Comparison of ENCODE assay signal across 8 cellular contexts in genomic region chr5:108381955-108382783, GRCh38. TPM values are rescaled to one million over a fixed set of nuclear protein-coding genes. Genes with fewer than 3 reads are reported as not detected.
DNase-seq lines count a peak whose midpoint lies in the region; ATAC-seq and TF ChIP-seq lines count a peak whose summit lies in the region.

Gene FBXL17 (minus strand): TSS chr5:108382098.

- H3K36me3 ChIP-seq in ES-I3 (ENCODE audit: insufficient read depth, low read length) (no peaks in the 10 kb centered on the region), MG63 (peaks cover 6% of the 10 kb centered on the region), neural progenitor cell (no peaks in the 10 kb centered on the region), subcutaneous abdominal adipose tissue (ENCODE audit: control insufficient read depth in 5 of 5, insufficient read depth in 5 of 5, low read length in 5 of 5) (no peaks in the 10 kb centered on the region)

- H2AFZ ChIP-seq in H9 (ENCODE audit: low read length) (no peak within 1 kb of the TSS), neural progenitor cell (replicated peaks) (peak within 1 kb of the TSS; percentile 86)

- no peak within 1 kb of the TSS for H3K56ac ChIP-seq in H9 (ENCODE audit: insufficient read length, low read depth, low read length)

- peak; percentile 61 for ATAC-seq in foreskin keratinocyte

- no peak within 1 kb of the TSS for H4K5ac ChIP-seq in H9 (ENCODE audit: insufficient read length, low read depth, low read length)

- H3K4me3 Mint-ChIP-seq in H9 (peak within 1 kb of the TSS; percentile 82 to 90), neural progenitor cell (peak within 1 kb of the TSS; percentile 93)

- H3K27ac Mint-ChIP-seq in H9, result peak within 1 kb of the TSS; percentile 88 to 97 (median 95)
- H3K27ac Mint-ChIP-seq in neural progenitor cell, result peak within 1 kb of the TSS; percentile 2

- H3K4me2 ChIP-seq in H9 (ENCODE audit: insufficient read depth, insufficient read length, low read length) (peak within 1 kb of the TSS; percentile 70), neural progenitor cell (peak within 1 kb of the TSS; percentile 98)

- no peak within 1 kb of the TSS for H2AK5ac ChIP-seq in H9 (ENCODE audit: insufficient read length, low read length)

- H2BK12ac ChIP-seq in H9 (ENCODE audit: insufficient read length, low read depth, low read length), result no peak within 1 kb of the TSS

- H3K79me2 ChIP-seq in H9 (ENCODE audit: insufficient read depth, low read length), result no peaks in the 10 kb centered on the region
- H3K79me2 ChIP-seq in neural progenitor cell (ENCODE audit: low read depth), result peaks cover 29% of the 10 kb centered on the region

- no peak within 1 kb of the TSS for H2BK15ac ChIP-seq in H9 (ENCODE audit: low read depth, low read length)

- no peak within 1 kb of the TSS for H3T11ph ChIP-seq in H9 (ENCODE audit: low read length)

- H3K36me3 Mint-ChIP-seq in H9 (ENCODE audit: insufficient read depth in 1 of 3, low read depth in 3 of 3), result no peaks in the 10 kb centered on the region; a peak in 2 of 7 replicates
- peaks cover 9% of the 10 kb centered on the region for H3K36me3 Mint-ChIP-seq in neural progenitor cell

- peaks cover 9% of the 10 kb centered on the region; the same call in 1 of the 2 replicates for H3K4me1 ChIP-seq in ES-I3 (ENCODE audit: insufficient read depth, low read length)
- H3K4me1 ChIP-seq in H9 (ENCODE audit: insufficient read depth, low read length), result 0 out of 2 replicates have a peak, but pooled peaks cover 3% of the 10 kb centered on the region
- H3K4me1 ChIP-seq in foreskin keratinocyte, result peaks cover 5% of the 10 kb centered on the region
- peaks cover 15% of the 10 kb centered on the region for H3K4me1 ChIP-seq in neural progenitor cell
- H3K4me1 ChIP-seq in subcutaneous abdominal adipose tissue (ENCODE audit: control insufficient read depth in 5 of 5, insufficient read depth in 5 of 5, low read length in 5 of 5), result peaks cover 0 to 25% (median 22%) of the 10 kb centered on the region in 5 donors

- TF ChIP-seq CTCF in H9 (conservative IDR thresholded peaks at IDR 0.05), result no peak
- no peak for TF ChIP-seq CTCF in foreskin keratinocyte (conservative IDR thresholded peaks at IDR 0.05)
- TF ChIP-seq CTCF in neural progenitor cell (IDR thresholded peaks at IDR 0.05), result no peak

- WGBS in H9 (ENCODE audit: extremely low coverage, insufficient read length, low lambda C conversion rate), result no CpG with 5 or more reads among the region's 82 CpGs

- peak; percentile 98 for DNase-seq in H9
- DNase-seq in MG63, result peak; percentile 95
- peak; percentile 94 for DNase-seq in SIG-M5 treated with dmso at 0.1 percent for 504 hours (lab: John Stamatoyannopoulos, UW; ENCODE audit: unreplicated experiment)
- peak; percentile 81 for DNase-seq in activated gamma-delta T cell treated with anti-CD3 and anti-CD28 coated beads, Interleukin-2, amount 50 U/mL, for 16 hours (ENCODE audit: low read depth)
- DNase-seq in foreskin keratinocyte, result peak; percentile 64 to 84
- peak; percentile 92 for DNase-seq in neural progenitor cell (ENCODE audit: low spot score)

- no peaks in the 10 kb centered on the region for H3K79me1 ChIP-seq in H9 (ENCODE audit: insufficient read depth, low read depth, low read length, poor library complexity, severe bottlenecking)

- peak within 1 kb of the TSS; percentile 95 for H3K14ac ChIP-seq in H9 (ENCODE audit: insufficient read depth, low read length)

- no peak within 1 kb of the TSS for H3K27ac ChIP-seq in H9 (ENCODE audit: insufficient read length, low read depth, low read length)
- peak within 1 kb of the TSS; percentile 57 for H3K27ac ChIP-seq in foreskin keratinocyte
- peak within 1 kb of the TSS; percentile 82 for H3K27ac ChIP-seq in neural progenitor cell
- peak within 1 kb of the TSS; percentile 96 for H3K27ac ChIP-seq in subcutaneous abdominal adipose tissue (ENCODE audit: low read depth, low read length)

- H4K8ac ChIP-seq in H9 (replicated peaks; ENCODE audit: insufficient read length, low read depth, low read length), result no peak within 1 kb of the TSS

- H2BK5ac ChIP-seq in H9 (ENCODE audit: insufficient read length, low read length), result no peak within 1 kb of the TSS

- peak within 1 kb of the TSS; percentile 91 for H3K18ac ChIP-seq in H9 (ENCODE audit: insufficient read length, low read depth, low read length)

- H3K27me3 ChIP-seq in H9 (ENCODE audit: insufficient read depth, low read length) (no peaks in the 10 kb centered on the region), MG63 (no peaks in the 10 kb centered on the region), foreskin keratinocyte (no peaks in the 10 kb centered on the region), neural progenitor cell (no peaks in the 10 kb centered on the region), subcutaneous abdominal adipose tissue (ENCODE audit: control insufficient read depth in 5 of 5, insufficient read depth in 4 of 5, low read length in 5 of 5) (no peaks in the 10 kb centered on the region)

- H3K4me1 Mint-ChIP-seq in H9 (peaks cover 21 to 30% of the 10 kb centered on the region in 2 experiments), neural progenitor cell (peaks cover 26% of the 10 kb centered on the region)

- H3F3A ChIP-seq in neural progenitor cell (ENCODE audit: low read depth), result peaks cover 28% of the 10 kb centered on the region

- H3K9ac ChIP-seq in ES-I3 (ENCODE audit: low read depth, low read length) (peak within 1 kb of the TSS; percentile 79), H9 (ENCODE audit: extremely low read depth, insufficient read length, low read length) (peak within 1 kb of the TSS; percentile 66), neural progenitor cell (peak within 1 kb of the TSS; percentile 55), subcutaneous abdominal adipose tissue (ENCODE audit: low read length in 5 of 5) (peak within 1 kb of the TSS; percentile 41 to 99 (median 96))

- H3K4me3 ChIP-seq in MG63 (peak within 1 kb of the TSS; percentile 98), neural progenitor cell (peak within 1 kb of the TSS; percentile 82), subcutaneous abdominal adipose tissue (ENCODE audit: low read depth in 1 of 5, low read length in 5 of 5) (peak within 1 kb of the TSS; percentile 82 to 91 (median 89))

- no peak within 1 kb of the TSS for H4K91ac ChIP-seq in H9 (ENCODE audit: insufficient read length, low read depth, low read length)

- H2BK20ac ChIP-seq in H9 (ENCODE audit: low read depth, low read length, poor library complexity, severe bottlenecking), result no peak within 1 kb of the TSS

- H3K27me3 Mint-ChIP-seq in H9 (ENCODE audit: low read depth) (no peaks in the 10 kb centered on the region), neural progenitor cell (ENCODE audit: insufficient read depth, low read depth) (no peaks in the 10 kb centered on the region)

- H3K4ac ChIP-seq in H9 (ENCODE audit: low read depth, low read length), result no peak within 1 kb of the TSS; the same call in 1 of the 2 replicates

- H4K20me1 ChIP-seq in H9 (ENCODE audit: control insufficient read depth, insufficient read depth, insufficient read length) (no peaks in the 10 kb centered on the region), neural progenitor cell (ENCODE audit: low read depth) (peaks cover 11% of the 10 kb centered on the region)

- no peak within 1 kb of the TSS for H3K23ac ChIP-seq in H9 (ENCODE audit: insufficient read length, low read depth, low read length)

- H2BK120ac ChIP-seq in H9 (ENCODE audit: low read depth, low read length, poor library complexity, severe bottlenecking), result no peak within 1 kb of the TSS

- no peaks in the 10 kb centered on the region for H3K9me3 ChIP-seq in ES-I3 (ENCODE audit: control insufficient read depth, insufficient read depth, low read length)
- no peaks in the 10 kb centered on the region for H3K9me3 ChIP-seq in H9 (ENCODE audit: control insufficient read depth, low read depth, low read length)
- peaks cover 8% of the 10 kb centered on the region for H3K9me3 ChIP-seq in MG63
- H3K9me3 ChIP-seq in neural progenitor cell (ENCODE audit: low read depth), result no peaks in the 10 kb centered on the region
- no peaks in the 10 kb centered on the region for H3K9me3 ChIP-seq in subcutaneous abdominal adipose tissue (ENCODE audit: control insufficient read depth in 5 of 5, low read length in 5 of 5)

- H3K23me2 ChIP-seq in H9 (ENCODE audit: insufficient read length, low read depth, low read length, poor library complexity, severe bottlenecking), result peaks cover 5% of the 10 kb centered on the region

- H3K9me3 Mint-ChIP-seq in H9, result no peaks in the 10 kb centered on the region; a peak in 1 of 5 replicates
- H3K9me3 Mint-ChIP-seq in neural progenitor cell, result peaks cover 4% of the 10 kb centered on the region

RNA-seq across cellular contexts. Expression of gene FBXL17, which starts in this region (rescaled TPM):
- total RNA-seq in H9 (2021) (5.3 and 6.2 TPM in 2 replicates), foreskin keratinocyte (6.3 and 8.0 TPM in 2 replicates), neural progenitor cell (ENCODE audit: low replicate concordance) (6.3 and 7.6 TPM in 2 replicates)
- total RNA-seq in MG63 (2014; rRNA removed; shearing (Covaris generic); ENCODE audit: low replicate concordance), result 16.2 and 33.5 TPM in 2 replicates
- 1.8 and 2.0 TPM in 2 replicates for polyA plus RNA-seq in foreskin keratinocyte
